Comparison of ENCODE assay signal across 9 cellular contexts in genomic region chr4:133903029-133903428, GRCh38.
"Had no signal": no experiment of that assay in that cellular context is flagged by ENCODE, and none has a peak within 500 bp of the region (broad histone marks: within the 10 kb centered on the region; RNA-seq: fewer than 3 reads in every experiment).

No MANE protein-coding gene starts in this region.

- H3K4me3 Mint-ChIP-seq: GM23338, H9, HFFc6 had no signal

- H3K27ac Mint-ChIP-seq: GM23338, H9, HFFc6 had no signal

- H3K4me3 ChIP-seq: GM23248, GM23338, HAP-1 had no signal

- H2AFZ ChIP-seq: GM23248, GM23338 had no signal

- H3K9me3 Mint-ChIP-seq: HFFc6 had no signal

- H3K36me3 ChIP-seq: HAP-1 had no signal

- ATAC-seq: GM23338, HCT116 had no signal

- H3K9ac ChIP-seq: GM23248 had no signal

- DNase-seq: GM23248, GOT3, H7, H9, HCEC 1CT, HFFc6 had no signal

- H3K4me2 ChIP-seq: GM23338 had no signal

- H3K4me1 Mint-ChIP-seq: H9 had no signal

- H3K4me1 ChIP-seq: HAP-1 had no signal

- H3K27ac ChIP-seq: GM23248 had no signal

- H3K9me3 ChIP-seq: HAP-1 had no signal
